Comparison of ENCODE assay signal across 2 cellular contexts in the genomic region with DNA sequence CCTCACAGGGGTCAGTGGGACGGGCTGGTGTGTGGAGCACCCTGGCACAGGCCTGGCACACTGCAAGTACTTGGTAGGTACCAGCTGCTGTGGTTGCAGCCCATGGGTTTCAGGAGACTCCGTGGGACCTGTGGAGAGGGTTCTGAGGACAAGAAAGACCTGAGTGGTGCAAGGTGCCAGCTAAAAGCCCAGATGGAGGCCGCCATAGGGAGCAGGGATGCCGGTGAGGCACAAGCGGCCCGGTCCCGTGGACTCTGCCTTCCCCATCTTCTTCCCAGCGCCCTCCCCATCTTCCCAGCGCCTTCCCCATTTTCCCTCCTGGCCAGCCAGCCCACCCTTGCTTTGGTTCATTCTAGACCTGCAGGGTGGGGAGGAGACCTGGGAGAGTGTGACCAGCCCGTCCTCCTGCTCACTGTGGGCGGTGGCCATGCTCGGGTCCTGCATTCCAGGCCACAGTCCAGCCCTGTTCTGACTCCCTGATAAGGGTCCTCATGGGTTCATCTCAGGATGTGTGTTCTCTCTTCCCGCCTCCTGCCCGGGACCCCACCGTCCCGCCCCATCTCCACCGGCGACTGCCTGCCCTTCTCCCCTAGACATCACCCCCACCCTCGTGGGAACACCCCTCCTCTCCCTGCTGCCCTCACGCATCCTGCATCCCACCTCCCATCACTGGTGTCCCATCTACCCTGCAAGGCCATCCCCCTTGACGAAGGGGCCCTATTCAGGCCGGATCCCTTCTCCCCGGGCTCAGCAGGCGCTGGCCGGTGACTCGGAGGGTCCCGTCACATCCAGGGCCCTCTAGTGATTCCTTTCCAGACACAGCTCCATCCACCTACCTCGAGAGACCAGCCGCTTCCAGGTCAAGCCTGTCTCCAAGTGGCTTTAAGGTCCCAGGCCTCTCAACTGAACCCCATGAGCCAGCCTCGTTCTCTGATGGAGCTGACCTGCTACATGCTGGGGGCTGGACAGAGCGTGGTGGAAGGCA.
TF ChIP-seq lines count a peak whose summit lies in the region.

No MANE protein-coding gene starts in this region.

TF ChIP-seq in IMR-90, 13 proteins besides CTCF, POLR2A, EP300 and RAD21:
- no peak for TF ChIP-seq SMC3 (IDR thresholded peaks at IDR 0.05; ENCODE audit: low read depth, low read length)
- TF ChIP-seq, protein P1, sequence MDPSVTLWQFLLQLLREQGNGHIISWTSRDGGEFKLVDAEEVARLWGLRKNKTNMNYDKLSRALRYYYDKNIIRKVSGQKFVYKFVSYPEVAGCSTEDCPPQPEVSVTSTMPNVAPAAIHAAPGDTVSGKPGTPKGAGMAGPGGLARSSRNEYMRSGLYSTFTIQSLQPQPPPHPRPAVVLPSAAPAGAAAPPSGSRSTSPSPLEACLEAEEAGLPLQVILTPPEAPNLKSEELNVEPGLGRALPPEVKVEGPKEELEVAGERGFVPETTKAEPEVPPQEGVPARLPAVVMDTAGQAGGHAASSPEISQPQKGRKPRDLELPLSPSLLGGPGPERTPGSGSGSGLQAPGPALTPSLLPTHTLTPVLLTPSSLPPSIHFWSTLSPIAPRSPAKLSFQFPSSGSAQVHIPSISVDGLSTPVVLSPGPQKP (IDR thresholded peaks at IDR 0.05; ENCODE audit: borderline replicate concordance, low read depth, low read length) = no peak
- TF ChIP-seq, protein P2, sequence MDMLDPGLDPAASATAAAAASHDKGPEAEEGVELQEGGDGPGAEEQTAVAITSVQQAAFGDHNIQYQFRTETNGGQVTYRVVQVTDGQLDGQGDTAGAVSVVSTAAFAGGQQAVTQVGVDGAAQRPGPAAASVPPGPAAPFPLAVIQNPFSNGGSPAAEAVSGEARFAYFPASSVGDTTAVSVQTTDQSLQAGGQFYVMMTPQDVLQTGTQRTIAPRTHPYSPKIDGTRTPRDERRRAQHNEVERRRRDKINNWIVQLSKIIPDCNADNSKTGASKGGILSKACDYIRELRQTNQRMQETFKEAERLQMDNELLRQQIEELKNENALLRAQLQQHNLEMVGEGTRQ (IDR thresholded peaks at IDR 0.05; ENCODE audit: low read depth, low read length) = no peak
- no peak for TF ChIP-seq MAZ (IDR thresholded peaks at IDR 0.05; ENCODE audit: borderline replicate concordance, low read depth, low read length)
- no peak for TF ChIP-seq FOS (IDR thresholded peaks at IDR 0.05; ENCODE audit: low read depth, low read length)
- TF ChIP-seq RCOR1 (IDR thresholded peaks at IDR 0.05; ENCODE audit: insufficient replicate concordance, low read length) = no peak
- TF ChIP-seq NFE2L2 (IDR thresholded peaks at IDR 0.05; ENCODE audit: low read depth, low read length) = no peak
- no peak for TF ChIP-seq BHLHE40 (IDR thresholded peaks at IDR 0.05; ENCODE audit: low read depth, low read length)
- no peak for TF ChIP-seq RFX5 (IDR thresholded peaks at IDR 0.05; ENCODE audit: low read depth, low read length)
- no peak for TF ChIP-seq CHD1 (IDR thresholded peaks at IDR 0.05; ENCODE audit: low read depth, low read length)
- no peak for TF ChIP-seq MAFK (IDR thresholded peaks at IDR 0.05; ENCODE audit: low read depth, low read length)
- no peak for TF ChIP-seq CEBPB (IDR thresholded peaks at IDR 0.05; ENCODE audit: low read depth, low read length)
TF ChIP-seq in IMR-90: peak in this region for 0.

TF ChIP-seq in HepG2, 621 proteins besides CTCF, POLR2A, EP300 and RAD21:
- TF ChIP-seq ZNF768 (CRISPR knock-in tag; IDR thresholded peaks at IDR 0.05) (peak; percentile 24; the same call in 1 of the 2 replicates), ZNF354B (CRISPR knock-in tag; IDR thresholded peaks at IDR 0.05) (no peak)
